1 cellular context compared by ENCODE assay signal in the genomic region with DNA sequence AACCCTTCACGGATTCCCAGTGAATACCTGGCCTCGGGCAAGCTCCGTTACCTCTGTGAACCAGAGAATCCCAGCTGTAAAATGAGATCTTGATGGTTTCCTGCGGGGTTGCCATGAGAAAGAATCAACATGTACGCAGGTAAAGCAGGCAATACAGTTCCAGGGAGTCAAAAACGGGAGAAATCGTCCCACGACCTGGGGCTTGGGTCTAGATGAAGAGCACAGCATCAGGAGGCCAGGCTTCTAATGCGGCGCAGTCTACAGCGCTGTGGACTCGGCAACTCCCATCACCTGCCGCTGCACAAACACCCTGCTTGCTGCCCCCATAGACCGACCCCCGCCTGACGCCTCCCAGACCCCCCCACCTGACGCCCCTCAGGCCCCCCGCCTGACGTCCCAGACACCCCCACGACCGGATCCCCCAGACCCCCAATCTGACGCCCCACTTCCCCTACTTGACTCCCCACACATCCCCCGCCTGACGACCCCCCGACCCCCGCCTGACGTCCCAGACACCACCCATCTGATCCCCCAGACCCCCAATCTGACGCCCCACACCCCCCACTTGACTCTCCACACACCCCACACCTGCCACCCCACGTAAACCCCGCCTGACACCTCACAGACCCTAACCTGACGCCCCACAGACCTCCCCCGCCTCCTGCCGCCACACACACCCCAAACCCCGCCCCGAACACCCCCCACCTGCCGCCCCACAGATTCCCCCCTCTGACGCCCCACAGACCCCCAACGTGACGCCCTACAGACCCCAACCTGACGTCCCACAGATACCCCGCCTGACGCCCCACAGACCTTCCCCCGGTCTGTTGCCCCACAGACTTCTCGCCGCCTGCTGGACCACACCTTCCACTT.
TF ChIP-seq lines count a peak whose summit lies in the region.

No MANE protein-coding gene starts in this region.

TF ChIP-seq in endothelial cell of umbilical vein, 7 proteins besides CTCF, POLR2A, EP300 and RAD21 (continued from another document):
- TF ChIP-seq, protein P1, sequence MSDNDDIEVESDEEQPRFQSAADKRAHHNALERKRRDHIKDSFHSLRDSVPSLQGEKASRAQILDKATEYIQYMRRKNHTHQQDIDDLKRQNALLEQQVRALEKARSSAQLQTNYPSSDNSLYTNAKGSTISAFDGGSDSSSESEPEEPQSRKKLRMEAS (IDR thresholded peaks at IDR 0.05; ENCODE audit: insufficient read depth, insufficient read length): no peak
- no peak for TF ChIP-seq JUN (IDR thresholded peaks at IDR 0.05; ENCODE audit: borderline replicate concordance, insufficient read depth, insufficient read length, low read depth)
